Comparison of ENCODE assay signal across 1 cellular context in the genomic region with DNA sequence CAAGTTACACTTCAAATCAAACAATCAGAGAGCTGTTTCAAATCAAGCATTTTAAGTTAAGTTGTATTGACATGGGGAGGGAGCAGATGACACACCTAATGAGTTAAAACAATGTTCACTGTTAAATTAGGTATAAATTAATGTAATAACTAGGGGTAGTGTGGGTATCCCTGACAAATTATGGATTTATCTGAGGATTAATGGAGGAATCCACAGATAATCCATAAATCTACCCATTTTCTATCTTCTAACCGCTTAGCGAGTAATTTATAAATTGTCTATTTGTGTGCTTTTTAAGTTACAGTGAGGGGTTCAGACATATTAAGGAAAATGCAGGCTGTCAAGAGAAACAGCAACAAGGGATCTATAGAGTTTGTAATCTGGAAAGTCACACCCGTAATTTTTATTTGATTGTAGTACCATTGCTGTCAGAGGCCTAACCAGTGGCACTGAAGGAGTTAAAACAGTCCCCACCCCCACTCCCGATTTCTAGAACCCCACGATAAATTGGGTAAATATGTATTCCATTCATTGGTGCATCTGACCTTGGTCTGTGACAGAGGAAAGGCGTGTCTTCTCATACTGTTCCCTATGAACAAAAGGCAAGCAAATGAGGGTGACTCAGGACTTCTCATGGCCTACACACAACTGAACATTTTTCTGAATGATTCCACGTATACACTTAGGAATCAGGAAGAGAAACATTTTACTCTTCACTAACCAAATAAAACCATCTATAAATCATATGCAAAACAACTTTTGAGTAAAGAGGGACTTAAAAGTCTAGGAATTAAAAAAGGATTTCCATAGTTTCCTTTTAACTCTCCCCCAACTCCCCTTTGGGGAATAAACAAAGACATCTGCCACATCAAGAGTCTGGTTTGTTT.
TF ChIP-seq lines count a peak whose summit lies in the region.

No MANE protein-coding gene starts in this region.

TF ChIP-seq in GM12878, 131 proteins besides CTCF, POLR2A, EP300 and RAD21 (continued from another document and continues in another):
- TF ChIP-seq, protein P1, sequence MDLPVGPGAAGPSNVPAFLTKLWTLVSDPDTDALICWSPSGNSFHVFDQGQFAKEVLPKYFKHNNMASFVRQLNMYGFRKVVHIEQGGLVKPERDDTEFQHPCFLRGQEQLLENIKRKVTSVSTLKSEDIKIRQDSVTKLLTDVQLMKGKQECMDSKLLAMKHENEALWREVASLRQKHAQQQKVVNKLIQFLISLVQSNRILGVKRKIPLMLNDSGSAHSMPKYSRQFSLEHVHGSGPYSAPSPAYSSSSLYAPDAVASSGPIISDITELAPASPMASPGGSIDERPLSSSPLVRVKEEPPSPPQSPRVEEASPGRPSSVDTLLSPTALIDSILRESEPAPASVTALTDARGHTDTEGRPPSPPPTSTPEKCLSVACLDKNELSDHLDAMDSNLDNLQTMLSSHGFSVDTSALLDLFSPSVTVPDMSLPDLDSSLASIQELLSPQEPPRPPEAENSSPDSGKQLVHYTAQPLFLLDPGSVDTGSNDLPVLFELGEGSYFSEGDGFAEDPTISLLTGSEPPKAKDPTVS (IDR thresholded peaks at IDR 0.05; ENCODE audit: low read depth, low read length), result no peak
- TF ChIP-seq ESRRA (IDR thresholded peaks at IDR 0.05; ENCODE audit: low read length) (no peak), LARP7 (IDR thresholded peaks at IDR 0.05) (no peak), TARDBP (IDR thresholded peaks at IDR 0.05; ENCODE audit: borderline replicate concordance) (no peak), KAT2A (conservative IDR thresholded peaks at IDR 0.05; ENCODE audit: control insufficient read depth, low read depth, low read length) (no peak), TCF12 (IDR thresholded peaks at IDR 0.05; ENCODE audit: low read depth, low read length) (no peak), EED (IDR thresholded peaks at IDR 0.05; ENCODE audit: low read depth) (no peak), STAT3 (IDR thresholded peaks at IDR 0.05; ENCODE audit: low read depth, low read length) (no peak), TCF7 (IDR thresholded peaks at IDR 0.05; ENCODE audit: borderline replicate concordance) (no peak), NFIC (IDR thresholded peaks at IDR 0.05; ENCODE audit: low read depth, low read length) (no peak), ETV6 (conservative IDR thresholded peaks at IDR 0.05 in 1 of 2, IDR thresholded peaks at IDR 0.05 in 1 of 2; ENCODE audit: borderline replicate concordance in 1 of 2, low read depth in 1 of 2) (no peak), CBX5 (IDR thresholded peaks at IDR 0.05; ENCODE audit: low read depth) (no peak), YBX1 (IDR thresholded peaks at IDR 0.05) (no peak), MEF2B (IDR thresholded peaks at IDR 0.05; ENCODE audit: partially characterized antibody, poor library complexity, severe bottlenecking) (peak; percentile 56), SRF (IDR thresholded peaks at IDR 0.05; ENCODE audit: low read depth in 2 of 2, low read length in 2 of 2) (no peak), SMARCA5 (IDR thresholded peaks at IDR 0.05) (no peak), ZNF217 (IDR thresholded peaks at IDR 0.05) (no peak), ZNF622 (IDR thresholded peaks at IDR 0.05) (no peak), SUPT20H (IDR thresholded peaks at IDR 0.05; ENCODE audit: borderline replicate concordance, control insufficient read depth, low read depth, low read length) (no peak), HDGF (IDR thresholded peaks at IDR 0.05) (peak; percentile 68; the same call in 1 of the 2 replicates), HDAC6 (IDR thresholded peaks at IDR 0.05; ENCODE audit: unreplicated experiment) (no peak), CEBPB (IDR thresholded peaks at IDR 0.05; ENCODE audit: borderline replicate concordance in 1 of 2, low read depth in 2 of 2, low read length in 2 of 2) (no peak), TAF1 (IDR thresholded peaks at IDR 0.05; ENCODE audit: borderline replicate concordance, low read depth, low read length) (0 out of 2 replicates have a peak, but pooled peaks have one; percentile 33), JUND (IDR thresholded peaks at IDR 0.05; ENCODE audit: low read depth, low read length) (no peak), SMAD1 (IDR thresholded peaks at IDR 0.05; ENCODE audit: low read depth, partially characterized antibody) (peak; percentile 94), CREM (IDR thresholded peaks at IDR 0.05; ENCODE audit: low read depth) (no peak), NFYA (IDR thresholded peaks at IDR 0.05; ENCODE audit: borderline replicate concordance, low read depth, low read length) (no peak), EGR1 (IDR thresholded peaks at IDR 0.05; ENCODE audit: borderline replicate concordance in 1 of 2, low read depth in 2 of 2, low read length in 2 of 2) (no peak), DPF2 (IDR thresholded peaks at IDR 0.05) (no peak), KLF5 (IDR thresholded peaks at IDR 0.05; ENCODE audit: partially characterized antibody) (no peak)
- TF ChIP-seq, protein P2, sequence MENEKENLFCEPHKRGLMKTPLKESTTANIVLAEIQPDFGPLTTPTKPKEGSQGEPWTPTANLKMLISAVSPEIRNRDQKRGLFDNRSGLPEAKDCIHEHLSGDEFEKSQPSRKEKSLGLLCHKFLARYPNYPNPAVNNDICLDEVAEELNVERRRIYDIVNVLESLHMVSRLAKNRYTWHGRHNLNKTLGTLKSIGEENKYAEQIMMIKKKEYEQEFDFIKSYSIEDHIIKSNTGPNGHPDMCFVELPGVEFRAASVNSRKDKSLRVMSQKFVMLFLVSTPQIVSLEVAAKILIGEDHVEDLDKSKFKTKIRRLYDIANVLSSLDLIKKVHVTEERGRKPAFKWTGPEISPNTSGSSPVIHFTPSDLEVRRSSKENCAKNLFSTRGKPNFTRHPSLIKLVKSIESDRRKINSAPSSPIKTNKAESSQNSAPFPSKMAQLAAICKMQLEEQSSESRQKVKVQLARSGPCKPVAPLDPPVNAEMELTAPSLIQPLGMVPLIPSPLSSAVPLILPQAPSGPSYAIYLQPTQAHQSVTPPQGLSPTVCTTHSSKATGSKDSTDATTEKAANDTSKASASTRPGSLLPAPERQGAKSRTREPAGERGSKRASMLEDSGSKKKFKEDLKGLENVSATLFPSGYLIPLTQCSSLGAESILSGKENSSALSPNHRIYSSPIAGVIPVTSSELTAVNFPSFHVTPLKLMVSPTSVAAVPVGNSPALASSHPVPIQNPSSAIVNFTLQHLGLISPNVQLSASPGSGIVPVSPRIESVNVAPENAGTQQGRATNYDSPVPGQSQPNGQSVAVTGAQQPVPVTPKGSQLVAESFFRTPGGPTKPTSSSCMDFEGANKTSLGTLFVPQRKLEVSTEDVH (IDR thresholded peaks at IDR 0.05; ENCODE audit: low read depth, partially characterized antibody), result no peak
- TF ChIP-seq, protein P3, sequence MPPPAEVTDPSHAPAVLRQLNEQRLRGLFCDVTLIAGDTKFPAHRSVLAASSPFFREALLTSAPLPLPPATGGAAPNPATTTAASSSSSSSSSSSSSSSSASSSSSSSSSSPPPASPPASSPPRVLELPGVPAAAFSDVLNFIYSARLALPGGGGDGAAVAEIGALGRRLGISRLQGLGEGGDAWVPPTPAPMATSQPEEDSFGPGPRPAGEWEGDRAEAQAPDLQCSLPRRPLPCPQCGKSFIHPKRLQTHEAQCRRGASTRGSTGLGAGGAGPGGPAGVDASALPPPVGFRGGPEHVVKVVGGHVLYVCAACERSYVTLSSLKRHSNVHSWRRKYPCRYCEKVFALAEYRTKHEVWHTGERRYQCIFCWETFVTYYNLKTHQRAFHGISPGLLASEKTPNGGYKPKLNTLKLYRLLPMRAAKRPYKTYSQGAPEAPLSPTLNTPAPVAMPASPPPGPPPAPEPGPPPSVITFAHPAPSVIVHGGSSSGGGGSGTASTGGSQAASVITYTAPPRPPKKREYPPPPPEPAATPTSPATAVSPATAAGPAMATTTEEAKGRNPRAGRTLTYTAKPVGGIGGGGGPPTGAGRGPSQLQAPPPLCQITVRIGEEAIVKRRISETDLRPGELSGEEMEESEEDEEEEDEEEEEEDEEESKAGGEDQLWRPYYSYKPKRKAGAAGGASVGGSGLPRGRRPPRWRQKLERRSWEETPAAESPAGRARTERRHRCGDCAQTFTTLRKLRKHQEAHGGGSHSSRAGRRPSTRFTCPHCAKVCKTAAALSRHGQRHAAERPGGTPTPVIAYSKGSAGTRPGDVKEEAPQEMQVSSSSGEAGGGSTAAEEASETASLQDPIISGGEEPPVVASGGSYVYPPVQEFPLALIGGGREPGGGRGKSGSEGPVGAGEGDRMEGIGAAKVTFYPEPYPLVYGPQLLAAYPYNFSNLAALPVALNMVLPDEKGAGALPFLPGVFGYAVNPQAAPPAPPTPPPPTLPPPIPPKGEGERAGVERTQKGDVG (CRISPR knock-in tag; IDR thresholded peaks at IDR 0.05), result no peak
- TF ChIP-seq, protein P4, sequence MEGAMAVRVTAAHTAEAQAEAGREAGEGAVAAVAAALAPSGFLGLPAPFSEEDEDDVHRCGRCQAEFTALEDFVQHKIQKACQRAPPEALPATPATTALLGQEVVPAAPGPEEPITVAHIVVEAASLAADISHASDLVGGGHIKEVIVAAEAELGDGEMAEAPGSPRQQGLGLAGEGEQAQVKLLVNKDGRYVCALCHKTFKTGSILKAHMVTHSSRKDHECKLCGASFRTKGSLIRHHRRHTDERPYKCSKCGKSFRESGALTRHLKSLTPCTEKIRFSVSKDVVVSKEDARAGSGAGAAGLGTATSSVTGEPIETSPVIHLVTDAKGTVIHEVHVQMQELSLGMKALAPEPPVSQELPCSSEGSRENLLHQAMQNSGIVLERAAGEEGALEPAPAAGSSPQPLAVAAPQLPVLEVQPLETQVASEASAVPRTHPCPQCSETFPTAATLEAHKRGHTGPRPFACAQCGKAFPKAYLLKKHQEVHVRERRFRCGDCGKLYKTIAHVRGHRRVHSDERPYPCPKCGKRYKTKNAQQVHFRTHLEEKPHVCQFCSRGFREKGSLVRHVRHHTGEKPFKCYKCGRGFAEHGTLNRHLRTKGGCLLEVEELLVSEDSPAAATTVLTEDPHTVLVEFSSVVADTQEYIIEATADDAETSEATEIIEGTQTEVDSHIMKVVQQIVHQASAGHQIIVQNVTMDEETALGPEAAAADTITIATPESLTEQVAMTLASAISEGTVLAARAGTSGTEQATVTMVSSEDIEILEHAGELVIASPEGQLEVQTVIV (IDR thresholded peaks at IDR 0.05; ENCODE audit: borderline replicate concordance, partially characterized antibody), result no peak
- TF ChIP-seq, protein P5, sequence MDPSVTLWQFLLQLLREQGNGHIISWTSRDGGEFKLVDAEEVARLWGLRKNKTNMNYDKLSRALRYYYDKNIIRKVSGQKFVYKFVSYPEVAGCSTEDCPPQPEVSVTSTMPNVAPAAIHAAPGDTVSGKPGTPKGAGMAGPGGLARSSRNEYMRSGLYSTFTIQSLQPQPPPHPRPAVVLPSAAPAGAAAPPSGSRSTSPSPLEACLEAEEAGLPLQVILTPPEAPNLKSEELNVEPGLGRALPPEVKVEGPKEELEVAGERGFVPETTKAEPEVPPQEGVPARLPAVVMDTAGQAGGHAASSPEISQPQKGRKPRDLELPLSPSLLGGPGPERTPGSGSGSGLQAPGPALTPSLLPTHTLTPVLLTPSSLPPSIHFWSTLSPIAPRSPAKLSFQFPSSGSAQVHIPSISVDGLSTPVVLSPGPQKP (IDR thresholded peaks at IDR 0.05; ENCODE audit: low read depth, low read length), result no peak
- TF ChIP-seq, protein P6, sequence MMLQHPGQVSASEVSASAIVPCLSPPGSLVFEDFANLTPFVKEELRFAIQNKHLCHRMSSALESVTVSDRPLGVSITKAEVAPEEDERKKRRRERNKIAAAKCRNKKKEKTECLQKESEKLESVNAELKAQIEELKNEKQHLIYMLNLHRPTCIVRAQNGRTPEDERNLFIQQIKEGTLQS (IDR thresholded peaks at IDR 0.05; ENCODE audit: borderline replicate concordance, extremely low read depth, low read depth, low read length), result no peak
- TF ChIP-seq, protein P7, sequence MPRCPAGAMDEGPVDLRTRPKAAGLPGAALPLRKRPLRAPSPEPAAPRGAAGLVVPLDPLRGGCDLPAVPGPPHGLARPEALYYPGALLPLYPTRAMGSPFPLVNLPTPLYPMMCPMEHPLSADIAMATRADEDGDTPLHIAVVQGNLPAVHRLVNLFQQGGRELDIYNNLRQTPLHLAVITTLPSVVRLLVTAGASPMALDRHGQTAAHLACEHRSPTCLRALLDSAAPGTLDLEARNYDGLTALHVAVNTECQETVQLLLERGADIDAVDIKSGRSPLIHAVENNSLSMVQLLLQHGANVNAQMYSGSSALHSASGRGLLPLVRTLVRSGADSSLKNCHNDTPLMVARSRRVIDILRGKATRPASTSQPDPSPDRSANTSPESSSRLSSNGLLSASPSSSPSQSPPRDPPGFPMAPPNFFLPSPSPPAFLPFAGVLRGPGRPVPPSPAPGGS (IDR thresholded peaks at IDR 0.05; ENCODE audit: borderline replicate concordance, insufficient read depth, low read depth, low read length, poor library complexity, severe bottlenecking), result peak; percentile 36
- TF ChIP-seq, protein P8, sequence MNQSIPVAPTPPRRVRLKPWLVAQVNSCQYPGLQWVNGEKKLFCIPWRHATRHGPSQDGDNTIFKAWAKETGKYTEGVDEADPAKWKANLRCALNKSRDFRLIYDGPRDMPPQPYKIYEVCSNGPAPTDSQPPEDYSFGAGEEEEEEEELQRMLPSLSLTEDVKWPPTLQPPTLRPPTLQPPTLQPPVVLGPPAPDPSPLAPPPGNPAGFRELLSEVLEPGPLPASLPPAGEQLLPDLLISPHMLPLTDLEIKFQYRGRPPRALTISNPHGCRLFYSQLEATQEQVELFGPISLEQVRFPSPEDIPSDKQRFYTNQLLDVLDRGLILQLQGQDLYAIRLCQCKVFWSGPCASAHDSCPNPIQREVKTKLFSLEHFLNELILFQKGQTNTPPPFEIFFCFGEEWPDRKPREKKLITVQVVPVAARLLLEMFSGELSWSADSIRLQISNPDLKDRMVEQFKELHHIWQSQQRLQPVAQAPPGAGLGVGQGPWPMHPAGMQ (IDR thresholded peaks at IDR 0.05; ENCODE audit: borderline replicate concordance), result no peak
- TF ChIP-seq, protein P9, sequence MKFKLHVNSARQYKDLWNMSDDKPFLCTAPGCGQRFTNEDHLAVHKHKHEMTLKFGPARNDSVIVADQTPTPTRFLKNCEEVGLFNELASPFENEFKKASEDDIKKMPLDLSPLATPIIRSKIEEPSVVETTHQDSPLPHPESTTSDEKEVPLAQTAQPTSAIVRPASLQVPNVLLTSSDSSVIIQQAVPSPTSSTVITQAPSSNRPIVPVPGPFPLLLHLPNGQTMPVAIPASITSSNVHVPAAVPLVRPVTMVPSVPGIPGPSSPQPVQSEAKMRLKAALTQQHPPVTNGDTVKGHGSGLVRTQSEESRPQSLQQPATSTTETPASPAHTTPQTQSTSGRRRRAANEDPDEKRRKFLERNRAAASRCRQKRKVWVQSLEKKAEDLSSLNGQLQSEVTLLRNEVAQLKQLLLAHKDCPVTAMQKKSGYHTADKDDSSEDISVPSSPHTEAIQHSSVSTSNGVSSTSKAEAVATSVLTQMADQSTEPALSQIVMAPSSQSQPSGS (IDR thresholded peaks at IDR 0.05; ENCODE audit: low read length), result no peak
- TF ChIP-seq, protein P10, sequence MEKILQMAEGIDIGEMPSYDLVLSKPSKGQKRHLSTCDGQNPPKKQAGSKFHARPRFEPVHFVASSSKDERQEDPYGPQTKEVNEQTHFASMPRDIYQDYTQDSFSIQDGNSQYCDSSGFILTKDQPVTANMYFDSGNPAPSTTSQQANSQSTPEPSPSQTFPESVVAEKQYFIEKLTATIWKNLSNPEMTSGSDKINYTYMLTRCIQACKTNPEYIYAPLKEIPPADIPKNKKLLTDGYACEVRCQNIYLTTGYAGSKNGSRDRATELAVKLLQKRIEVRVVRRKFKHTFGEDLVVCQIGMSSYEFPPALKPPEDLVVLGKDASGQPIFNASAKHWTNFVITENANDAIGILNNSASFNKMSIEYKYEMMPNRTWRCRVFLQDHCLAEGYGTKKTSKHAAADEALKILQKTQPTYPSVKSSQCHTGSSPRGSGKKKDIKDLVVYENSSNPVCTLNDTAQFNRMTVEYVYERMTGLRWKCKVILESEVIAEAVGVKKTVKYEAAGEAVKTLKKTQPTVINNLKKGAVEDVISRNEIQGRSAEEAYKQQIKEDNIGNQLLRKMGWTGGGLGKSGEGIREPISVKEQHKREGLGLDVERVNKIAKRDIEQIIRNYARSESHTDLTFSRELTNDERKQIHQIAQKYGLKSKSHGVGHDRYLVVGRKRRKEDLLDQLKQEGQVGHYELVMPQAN (conservative IDR thresholded peaks at IDR 0.05), result peak; percentile 33; the same call in 1 of the 2 replicates
